Comparison of ENCODE assay signal across 14 cellular contexts in the genomic region with DNA sequence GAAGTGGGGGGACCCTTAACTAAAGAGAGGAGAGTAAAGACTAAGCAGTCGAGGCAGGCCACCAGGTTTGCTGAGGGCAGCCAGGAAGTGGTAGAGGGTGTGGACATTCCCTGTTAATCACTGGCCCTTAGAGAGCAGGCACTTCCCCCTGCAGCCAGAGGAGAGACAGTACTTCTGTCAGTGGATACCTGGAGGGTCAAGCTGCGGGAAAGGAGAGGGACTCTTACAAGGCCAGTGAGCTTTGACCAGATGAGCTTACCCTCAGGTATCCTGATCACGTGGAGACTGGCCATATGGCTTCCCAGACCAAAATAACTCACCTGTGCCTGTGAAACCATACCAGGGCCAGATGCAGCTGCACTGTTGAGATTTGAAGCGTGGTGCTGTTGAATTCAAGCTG. TPM values are rescaled to one million over a fixed set of nuclear protein-coding genes. Genes with fewer than 3 reads are reported as not detected.
DNase-seq lines count a peak whose midpoint lies in the region; ATAC-seq, FAIRE-seq and TF ChIP-seq lines count a peak whose summit lies in the region.
"Had no signal": no experiment of that assay in that cellular context is flagged by ENCODE, and none has a peak within 500 bp of the region (broad histone marks: within the 10 kb centered on the region; RNA-seq: fewer than 3 reads in every experiment).

No MANE protein-coding gene starts in this region.

- intact Hi-C loops in natural killer cell (cut with micrococcal nuclease) (no loop called here), esophagus squamous epithelium (cut with DNase I) (no loop called here)

- H3K79me1 ChIP-seq in H1 (ENCODE audit: low read depth, low read length) = peaks cover 4% of the 10 kb centered on the region

- peak overlapping the region; percentile 81 for H3K18ac ChIP-seq in H1 (ENCODE audit: extremely low read depth, low read length)

- H4K5ac ChIP-seq in H1 (ENCODE audit: insufficient read length, low read depth, low read length) = no peak overlapping the region

- POLR2A ChIA-PET in H1 (lab: Charles Lee; ENCODE audit: partially characterized antibody) = interaction anchor here (1.2 to 1.5 kb wide), 5 partner anchors 10 to 28 kb away, joined by 3 to 5 read pairs (median 4); partner anchors contain the start of gene ITGA6

- 60% methylated on average over 4 of the region's 4 CpGs; no CpG with 5 or more reads in 1 of the 2 experiments for WGBS in H1 (ENCODE audit: extremely low coverage in 1 of 2, insufficient coverage in 1 of 2, insufficient read length in 1 of 2, insufficient replicate concordance in 2 of 2, low coverage in 1 of 2, low lambda C conversion rate in 2 of 2, missing lambda C conversion rate in 1 of 2), 2 experiments
- 44 to 70% methylated on average over 3 of the region's 4 CpGs for WGBS in esophagus squamous epithelium, 2 donors

- H3K27ac ChIP-seq in H1 (ENCODE audit: low read depth, low read length) (no peak overlapping the region), esophagus squamous epithelium (no peak overlapping the region)
- H3K27ac ChIP-seq: spleen, upper lobe of left lung had no signal

- H3K27ac Mint-ChIP-seq in natural killer cell = peak overlapping the region; percentile 53 to 70
- H3K27ac Mint-ChIP-seq: activated T-cell treated with anti-CD3 and anti-CD28 coated beads, Interleukin-2, amount 50 U/mL, for 24 hours had no signal

- peak overlapping the region; percentile 75; the same call in 1 of the 2 replicates for H2BK15ac ChIP-seq in H1 (ENCODE audit: low read length)

- H3K79me2 ChIP-seq in H1 (ENCODE audit: control insufficient read depth in 1 of 2, insufficient read depth in 2 of 2, low read length in 2 of 2) = peaks cover 0 to 89% of the 10 kb centered on the region in 2 experiments; a peak in 2 of 4 replicates

- H3K36me3 ChIP-seq in H1 (ENCODE audit: control insufficient read depth in 2 of 4, insufficient read depth in 4 of 4, low read length in 3 of 4) (no peaks in the 10 kb centered on the region), esophagus squamous epithelium (no peaks in the 10 kb centered on the region)
- H3K36me3 ChIP-seq: spleen had no signal

- no peak overlapping the region for H4K8ac ChIP-seq in H1 (ENCODE audit: extremely low read depth, insufficient read depth, low read length)

- no peak overlapping the region; a peak in 1 of 7 replicates for H3K9ac ChIP-seq in H1 (replicated peaks in 1 of 4; ENCODE audit: extremely low read depth in 1 of 4, low read depth in 3 of 4, low read length in 3 of 4)

- peak; percentile 28 to 53 for TF ChIP-seq RAD21 in H1 (IDR thresholded peaks at IDR 0.05 in 1 of 2, conservative IDR thresholded peaks at IDR 0.05 in 1 of 2; ENCODE audit: low read depth in 2 of 2, low read length in 2 of 2)

- H4K20me1 ChIP-seq in H1 (replicated peaks in 1 of 2; ENCODE audit: control insufficient read depth in 1 of 2, insufficient read depth in 2 of 2, low read length in 2 of 2) = peaks cover 0 to 6% of the 10 kb centered on the region in 2 experiments

- no peak for TF ChIP-seq CTCF in NB4 (IDR thresholded peaks at IDR 0.05; ENCODE audit: low read depth, low read length)
- peak in 1 of 3 experiments; percentile 24; a peak in 1 of 4 replicates for TF ChIP-seq CTCF in H1 (IDR thresholded peaks at IDR 0.05; ENCODE audit: control extremely low read depth in 1 of 3, insufficient read depth in 1 of 3, low read depth in 1 of 3, low read length in 3 of 3)
- no peak for TF ChIP-seq CTCF in natural killer cell (IDR thresholded peaks at IDR 0.05)
- TF ChIP-seq CTCF in esophagus squamous epithelium (IDR thresholded peaks at IDR 0.05) = peak in 1 of 6 experiments; percentile 12

- peak overlapping the region; percentile 19 for H3K4me3 Mint-ChIP-seq in natural killer cell
- H3K4me3 Mint-ChIP-seq: activated T-cell treated with anti-CD3 and anti-CD28 coated beads, Interleukin-2, amount 50 U/mL, for 24 hours had no signal

- peak overlapping the region; percentile 77; the same call in 1 of the 2 replicates for H2AK5ac ChIP-seq in H1 (ENCODE audit: low read depth, low read length)

- DNase-seq in ELF-1 (ENCODE audit: low read depth, low spot score) = peak; percentile 64
- DNase-seq in NB4 (ENCODE audit: low read depth) = peak; percentile 30
- DNase-seq in H1 (ENCODE audit: low read depth in 1 of 2, low spot score in 2 of 2) = no peak
- DNase-seq in natural killer cell = no peak
- DNase-seq in SHP77 treated with DMSO at 0.1 percent for 48 hours (lab: John Stamatoyannopoulos, UW) = no peak
- no peak for DNase-seq in esophagus squamous epithelium (lab: John Stamatoyannopoulos, UW)
- DNase-seq: activated T-cell treated with anti-CD3 and anti-CD28 coated beads, Interleukin-2, amount 50 U/mL, for 24 hours; glutamatergic neuron; occipital lobe; spleen had no signal

- no peak overlapping the region for H3K4ac ChIP-seq in H1 (replicated peaks; ENCODE audit: insufficient read length, low read depth, low read length)

- no peaks in the 10 kb centered on the region for H3K27me3 ChIP-seq in H1 (replicated peaks in 1 of 4; ENCODE audit: control insufficient read depth in 3 of 4, extremely low read depth in 1 of 4, insufficient read depth in 3 of 4, low read length in 3 of 4)
- H3K27me3 ChIP-seq in esophagus squamous epithelium = peaks cover 0 to 8% (median 0%) of the 10 kb centered on the region in 4 donors
- H3K27me3 ChIP-seq: spleen, upper lobe of left lung had no signal

- H3K36me3 Mint-ChIP-seq in natural killer cell = no peaks in the 10 kb centered on the region

- no peak overlapping the region for H2AFZ ChIP-seq in H1 (ENCODE audit: low read length)

- no peak for TF ChIP-seq EP300 in H1 (IDR thresholded peaks at IDR 0.05; ENCODE audit: borderline replicate concordance in 1 of 2, low read depth in 2 of 2, low read length in 2 of 2)

- H3K4me1 ChIP-seq in H1 (replicated peaks in 1 of 4; ENCODE audit: control insufficient read depth in 3 of 4, insufficient read depth in 4 of 4, low read length in 3 of 4) (peaks cover 11 to 42% (median 29%) of the 10 kb centered on the region in 4 experiments; a peak in 6 of 7 replicates), esophagus squamous epithelium (peaks cover 6 to 66% (median 7%) of the 10 kb centered on the region in 3 donors)

- H3K9me3 ChIP-seq in H1 (ENCODE audit: insufficient read depth in 2 of 2, low read depth in 1 of 2, low read length in 1 of 2) = no peaks in the 10 kb centered on the region
- H3K9me3 ChIP-seq in esophagus squamous epithelium = no peaks in the 10 kb centered on the region
- H3K9me3 ChIP-seq: spleen, upper lobe of left lung had no signal

- FAIRE-seq in H1 (lab: Jason Lieb, UNC) = no peak

- no peaks in the 10 kb centered on the region; the same call in 1 of the 2 replicates for H3K23me2 ChIP-seq in H1 (ENCODE audit: low read depth, low read length)

- peak overlapping the region; percentile 63 for H4K91ac ChIP-seq in H1 (replicated peaks; ENCODE audit: insufficient read length, low read length)

- no peaks in the 10 kb centered on the region for H3K9me3 Mint-ChIP-seq in natural killer cell
- H3K9me3 Mint-ChIP-seq: activated T-cell treated with anti-CD3 and anti-CD28 coated beads, Interleukin-2, amount 50 U/mL, for 24 hours had no signal

- H3K4me3 ChIP-seq in NB4 (ENCODE audit: low read depth, low read length) (no peak overlapping the region), H1 (ENCODE audit: extremely low read depth in 1 of 4, insufficient read depth in 2 of 4, low read depth in 3 of 4, low read length in 4 of 4) (no peak overlapping the region), esophagus squamous epithelium (no peak overlapping the region)
- H3K4me3 ChIP-seq: spleen, upper lobe of left lung had no signal

- peak overlapping the region; percentile 13 for H2BK120ac ChIP-seq in H1 (replicated peaks; ENCODE audit: low read depth, low read length)

- H2BK12ac ChIP-seq in H1 (ENCODE audit: low read depth, low read length) = 0 out of 2 replicates have a peak overlapping the region, but pooled peaks have one; percentile 81

- H3K4me1 Mint-ChIP-seq in natural killer cell = peaks cover 64 to 72% of the 10 kb centered on the region in 2 donors

- peak in 2 of 3 donors; percentile 38 to 45 for ATAC-seq in natural killer cell
- no peak for ATAC-seq in GM21786 (IDR thresholded peaks at IDR 0.05; ENCODE audit: unreplicated experiment)
- ATAC-seq in HG03039 (IDR thresholded peaks at IDR 0.05; ENCODE audit: unreplicated experiment) = no peak
- ATAC-seq: activated CD4-positive, CD25-positive, alpha-beta regulatory T cell treated with anti-CD3 and anti-CD28 coated beads, Interleukin-2, amount 50 U/mL, for 24 hours had no signal

- H3K56ac ChIP-seq in H1 (replicated peaks; ENCODE audit: insufficient read length, low read depth, low read length) = no peak overlapping the region

- no peak overlapping the region for H3K4me2 ChIP-seq in H1 (ENCODE audit: insufficient read depth in 1 of 2, low read depth in 2 of 2, low read length in 2 of 2)

- H2BK20ac ChIP-seq in H1 (ENCODE audit: low read length) = peak overlapping the region; percentile 69; the same call in 1 of the 2 replicates

- CTCF ChIA-PET in H1 (lab: Charles Lee; ENCODE audit: partially characterized antibody) = interaction anchor here (0.8 to 36.1 kb wide), 12 partner anchors 2 to 342 kb away, joined by 3 to 634 read pairs (median 4); partner anchors contain the start of gene ITGA6

- peak overlapping the region; percentile 82 for H2BK5ac ChIP-seq in H1 (ENCODE audit: low read depth, low read length)

- TF ChIP-seq POLR2A in NB4 (IDR thresholded peaks at IDR 0.05; ENCODE audit: extremely low read depth, insufficient read length) (no peak), H1 (IDR thresholded peaks at IDR 0.05; ENCODE audit: control extremely low read depth in 1 of 2, low read depth in 2 of 2, low read length in 2 of 2) (no peak), esophagus squamous epithelium (IDR thresholded peaks at IDR 0.05) (no peak)

- H3K14ac ChIP-seq in H1 (ENCODE audit: insufficient read length) = no peak overlapping the region

- H3K27me3 Mint-ChIP-seq in natural killer cell (ENCODE audit: low read depth in 2 of 2) = no peaks in the 10 kb centered on the region
- H3K27me3 Mint-ChIP-seq: activated T-cell treated with anti-CD3 and anti-CD28 coated beads, Interleukin-2, amount 50 U/mL, for 24 hours had no signal

- no peak overlapping the region for H3K23ac ChIP-seq in H1 (ENCODE audit: insufficient read length)

TF ChIP-seq in H1, 55 proteins besides CTCF, POLR2A, EP300 and RAD21 (continues in another document):
- TF ChIP-seq POLR2AphosphoS5 (IDR thresholded peaks at IDR 0.05; ENCODE audit: low read depth, low read length) = 0 out of 2 replicates have a peak, but pooled peaks have one; percentile 15

RNA-seq across cellular contexts. Expression of gene ITGA6, which starts 28.6 kb away (rescaled TPM):
- total RNA-seq in H1 (2021; fragmentation: NEBNext Ultra II Directional; extraction: Animal tissue kit (Norgen Biotek cat#: 25700)) = 117 and 118 TPM in 2 replicates
- polyA plus RNA-seq in H1 (2011; rRNA removed) = 24.9 and 26.9 TPM in 2 replicates
- 34.1 TPM for polyA plus RNA-seq in H1 (2011; cell fraction: cytosol; rRNA removed)
- polyA plus RNA-seq in H1 (2011; cell fraction: nucleus; rRNA removed) = 30.9 TPM
- 53.9 to 99.9 TPM (median 67.7 TPM) in 4 replicates for polyA plus RNA-seq in H1 (2012, experiment 1 of 2)
- 4.2 TPM for polyA plus RNA-seq in H1 (2012, experiment 2 of 2)
- polyA plus RNA-seq in H1 (2013, experiment 1 of 2) = 135 TPM
- 126 TPM for polyA plus RNA-seq in H1 (2013, experiment 2 of 2)
- polyA minus RNA-seq in H1 (2011; rRNA and poly(A)+ RNA removed) = 45.7 and 66.1 TPM in 2 replicates
- 53.7 TPM for polyA minus RNA-seq in H1 (2011; cell fraction: cytosol; rRNA and poly(A)+ RNA removed)
- polyA minus RNA-seq in H1 (2011; cell fraction: nucleus; rRNA and poly(A)+ RNA removed) = 88.2 TPM
- total RNA-seq in natural killer cell (10 to 100 TPM; 34.0 to 52.8 (median 38.3) TPM), esophagus squamous epithelium (100 to 1,000 TPM in 2 of 4 donors, 10 to 100 TPM in 2; 60.0 to 164 (median 105) TPM)

Comparison
In these comparisons a context has a peak if more than half of its experiments do, and no peak if none do; other contexts are left out.
1. DNase-seq: peak in ELF-1 (single experiment) and NB4 (single experiment); none in H1 (0 of 2), natural killer cell (single experiment), SHP77 treated with DMSO at 0.1 percent for 48 hours (single experiment) and esophagus squamous epithelium (single experiment).
2. ATAC-seq: peak in natural killer cell (2 of 3); none in GM21786 (single experiment) and HG03039 (single experiment).